Comparison of ENCODE assay signal across 14 cellular contexts in genomic region chr13:97781891-97782305, GRCh38.
"Had no signal": no experiment of that assay in that cellular context is flagged by ENCODE, and none has a peak within 500 bp of the region (broad histone marks: within the 10 kb centered on the region; RNA-seq: fewer than 3 reads in every experiment).

No MANE protein-coding gene starts in this region.

- H3K36me3 ChIP-seq: heart left ventricle, ovary, transverse colon had no signal

- H3K4me3 Mint-ChIP-seq: activated T-cell treated with anti-CD3 and anti-CD28 coated beads, Interleukin-2, amount 50 U/mL, for 24 hours; neural crest cell had no signal

- ATAC-seq: activated naive CD4-positive, alpha-beta T cell treated with anti-CD3 and anti-CD28 coated beads, Interleukin-2, amount 50 U/mL, for 72 hours; esophagus mucosa had no signal

- H3K9me3 ChIP-seq: transverse colon had no signal

- H3K4me3 ChIP-seq: dorsolateral prefrontal cortex, heart left ventricle, ovary, skin epidermis, transverse colon had no signal

- H3K27ac ChIP-seq: heart left ventricle, ovary, skin epidermis, transverse colon had no signal

- H3K36me3 Mint-ChIP-seq: activated naive CD4-positive, alpha-beta T cell treated with anti-CD3 and anti-CD28 coated beads, Interleukin-2, amount 50 U/mL, for 72 hours had no signal

- DNase-seq: activated CD4-positive, CD25-positive, alpha-beta regulatory T cell; activated effector memory CD4-positive, alpha-beta T cell treated with Interleukin-2 at 50 U/mL for 16 hours; activated T-cell treated with anti-CD3 and anti-CD28 coated beads, Interleukin-2, amount 50 U/mL, for 24 hours; cerebellar nuclear complex; dorsolateral prefrontal cortex; foreskin melanocyte; heart left ventricle; ovary; SHP77 treated with DMSO at 0.1 percent for 48 hours; transverse colon had no signal

- H3K4me1 ChIP-seq: heart left ventricle, transverse colon had no signal

- H3K27ac Mint-ChIP-seq: activated naive CD4-positive, alpha-beta T cell treated with anti-CD3 and anti-CD28 coated beads, Interleukin-2, amount 50 U/mL, for 72 hours; activated T-cell treated with anti-CD3 and anti-CD28 coated beads, Interleukin-2, amount 50 U/mL, for 24 hours had no signal

- H3K27me3 ChIP-seq: dorsolateral prefrontal cortex, heart left ventricle, ovary, transverse colon had no signal
